In the genomic region with DNA sequence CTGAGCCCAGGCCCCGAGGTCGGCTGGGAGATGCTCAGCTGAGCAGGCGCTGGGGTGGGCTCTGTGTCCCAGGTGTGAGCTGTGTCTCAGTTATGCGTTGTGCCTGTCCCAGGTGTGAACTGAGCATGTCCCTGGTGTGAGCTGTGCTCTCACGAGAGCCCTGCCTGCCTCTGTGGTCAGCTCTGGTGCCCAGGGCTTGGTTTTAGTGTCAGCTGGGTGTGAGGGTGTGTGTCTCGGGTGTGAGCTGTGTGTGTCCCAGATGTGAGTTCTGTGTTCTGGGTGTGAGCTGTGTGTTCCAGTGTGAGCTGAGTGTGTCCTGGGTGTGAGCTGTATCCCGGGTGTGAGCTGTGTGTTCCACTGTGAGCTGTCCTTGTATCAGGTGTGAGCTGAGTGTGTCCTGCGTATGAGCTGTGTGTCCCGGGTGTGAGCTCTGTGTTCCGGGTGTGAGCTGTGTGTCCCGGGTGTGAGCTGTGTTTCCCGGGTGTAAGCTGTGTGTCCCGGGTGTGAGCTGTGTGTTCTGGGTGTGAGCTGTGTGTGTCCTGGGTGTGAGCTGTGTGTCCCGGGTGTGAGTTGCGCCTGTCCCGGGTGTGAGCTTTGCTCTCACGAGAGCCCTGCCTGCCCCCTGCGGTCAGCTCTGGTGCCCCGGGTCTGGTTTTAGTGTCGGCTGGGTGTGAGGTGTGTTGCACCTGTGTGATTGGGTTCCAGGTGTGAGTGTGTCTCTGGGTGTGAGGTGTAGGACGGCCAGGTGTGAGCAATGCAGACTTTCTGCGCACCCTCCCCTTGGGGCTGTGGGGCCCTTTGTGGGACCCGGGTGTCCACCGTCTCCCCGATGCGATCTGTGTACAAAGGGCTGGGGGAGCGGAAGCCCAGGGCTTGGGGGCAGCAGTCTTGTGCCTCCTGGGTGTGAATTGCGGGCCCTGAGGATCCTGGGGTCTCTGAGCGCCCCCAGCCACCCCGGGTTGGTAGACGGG, we compare ENCODE assay signal across 11 cellular contexts. TPM values are rescaled to one million over a fixed set of nuclear protein-coding genes. Genes with fewer than 3 reads are reported as not detected.
DNase-seq lines count a peak whose midpoint lies in the region; ATAC-seq, FAIRE-seq and TF ChIP-seq lines count a peak whose summit lies in the region.
"Had no signal": no experiment of that assay in that cellular context is flagged by ENCODE, and none has a peak within 500 bp of the region (broad histone marks: within the 10 kb centered on the region; RNA-seq: fewer than 3 reads in every experiment).

No MANE protein-coding gene starts in this region.

- TF ChIP-seq EP300 in HepG2 (IDR thresholded peaks at IDR 0.05; ENCODE audit: low read depth in 2 of 2, low read length in 2 of 2) (no peak), HepG2 (CRISPR knock-in tag; IDR thresholded peaks at IDR 0.05; ENCODE audit: borderline replicate concordance) (no peak), upper lobe of left lung (IDR thresholded peaks at IDR 0.05) (no peak), gastroesophageal sphincter (IDR thresholded peaks at IDR 0.05) (no peak)

- in situ Hi-C loops in HepG2 (cut with HindIII; ENCODE audit: extremely low pct_ligation_motif_present, low pct_unique_long_range_greater_than_20kb): no loop called here

- H3K4me1 ChIP-seq in right cardiac atrium (ENCODE audit: control insufficient read depth, insufficient read depth, low read length) (peaks cover 2% of the 10 kb centered on the region), HepG2 (ENCODE audit: insufficient read depth, low read length) (peaks cover 46% of the 10 kb centered on the region), upper lobe of left lung (peaks cover 22 to 34% (median 32%) of the 10 kb centered on the region in 4 donors), gastroesophageal sphincter (peaks cover 0 to 29% (median 23%) of the 10 kb centered on the region in 3 donors)

- H3K27me3 ChIP-seq in right cardiac atrium (ENCODE audit: control insufficient read depth, insufficient read depth): no peaks in the 10 kb centered on the region
- H3K27me3 ChIP-seq in HepG2 (ENCODE audit: control insufficient read depth in 1 of 2, insufficient read depth in 2 of 2, low read length in 2 of 2): peaks cover 29 to 83% of the 10 kb centered on the region in 2 experiments
- H3K27me3 ChIP-seq in upper lobe of left lung: peaks cover 0 to 30% (median 22%) of the 10 kb centered on the region in 4 donors
- peaks cover 61% of the 10 kb centered on the region for H3K27me3 ChIP-seq in gastroesophageal sphincter

- no peak for TF ChIP-seq CTCF in HepG2 (CRISPR knock-in tag; IDR thresholded peaks at IDR 0.05)
- no peak for TF ChIP-seq CTCF in upper lobe of left lung (IDR thresholded peaks at IDR 0.05)
- no peak for TF ChIP-seq CTCF in gastroesophageal sphincter (IDR thresholded peaks at IDR 0.05)

- H3K4me1 Mint-ChIP-seq in activated CD8-positive, alpha-beta T cell treated with anti-CD3 and anti-CD28 coated beads, Interleukin-2, amount 10 ng/mL, durations not matched to agents 7 days and 5 days (ENCODE audit: low read depth): peaks cover 36% of the 10 kb centered on the region

- 0 out of 2 replicates have a peak overlapping the region, but pooled peaks have one; percentile 18 for H3K9ac ChIP-seq in HepG2 (ENCODE audit: insufficient read depth, low read depth, low read length)

- no peak for TF ChIP-seq RAD21 in HepG2 (CRISPR knock-in tag; IDR thresholded peaks at IDR 0.05)

- 60% methylated on average over 31 of the region's 31 CpGs for WGBS in right cardiac atrium
- 22% methylated on average over 6 of the region's 31 CpGs for WGBS in HepG2 (ENCODE audit: low lambda C conversion rate)
- 33 to 54% methylated on average over 9 to 29 of the region's 31 CpGs for WGBS in upper lobe of left lung, 2 donors
- no CpG with 5 or more reads among the region's 31 CpGs for WGBS in gastroesophageal sphincter (ENCODE audit: low coverage in 1 of 2), 2 donors

- intact Hi-C loops in right cardiac atrium (cut with DNase I): loop anchor here in 1 of 4 donors (10.0 kb wide), 1 partner anchor 106 kb away; no protein-coding TSS in a partner anchor
- intact Hi-C loops in left ventricle myocardium superior (cut with micrococcal nuclease): no loop called here
- intact Hi-C loops in HepG2 (cut with micrococcal nuclease; ENCODE audit: unreplicated experiment): no loop called here

- no peak overlapping the region for H3K27ac ChIP-seq in right cardiac atrium (ENCODE audit: low read length)
- H3K27ac ChIP-seq in HepG2 (ENCODE audit: extremely low read length, insufficient read depth, low read length): no peak overlapping the region
- peak overlapping the region; percentile 86 to 87 (median 87) for H3K27ac ChIP-seq in upper lobe of left lung
- peak overlapping the region in 1 of 4 donors; percentile 56 for H3K27ac ChIP-seq in gastroesophageal sphincter

- H3K79me2 ChIP-seq in HepG2 (ENCODE audit: insufficient read depth, low read length): no peaks in the 10 kb centered on the region

- DNase-seq in right cardiac atrium (no peak), left ventricle myocardium superior (no peak), HepG2 (ENCODE audit: low spot score) (no peak), upper lobe of left lung (no peak), SIG-M5 treated with dmso at 0.1 percent for 504 hours (lab: John Stamatoyannopoulos, UW; ENCODE audit: unreplicated experiment) (no peak), OCI-M2 (lab: John Stamatoyannopoulos, UW; ENCODE audit: unreplicated experiment) (no peak)
- no peak for DNase-seq in activated CD8-positive, alpha-beta T cell treated with anti-CD3 and anti-CD28 coated beads, Interleukin-2, amount 10 ng/mL, durations not matched to agents 7 days and 5 days
- DNase-seq: cerebellar nuclear complex, NCI-H774, occipital lobe had no signal

- H3K36me3 Mint-ChIP-seq in activated CD8-positive, alpha-beta T cell treated with anti-CD3 and anti-CD28 coated beads, Interleukin-2, amount 10 ng/mL, durations not matched to agents 7 days and 5 days (ENCODE audit: low read depth): peaks cover 16% of the 10 kb centered on the region

- POLR2A ChIA-PET in activated CD8-positive, alpha-beta T cell treated with anti-CD3 and anti-CD28 coated beads, Interleukin-2, amount 10 ng/mL, durations not matched to agents 7 days and 5 days (lab: Charles Lee): interaction anchor here (0.7 to 1.3 kb wide), 6 partner anchors 11 to 332 kb away, joined by 3 to 4 read pairs (median 3); a partner anchor contains a TSS
- POLR2A ChIA-PET in HepG2 (lab: Yijun Ruan, JAX): interaction anchor here (0.9 kb wide), 1 partner anchor 54 kb away, joined by 5 read pairs; no protein-coding TSS in a partner anchor

- H2AFZ ChIP-seq in HepG2 (ENCODE audit: low read length): no peak overlapping the region

- peak overlapping the region; percentile 97 for H3K27ac Mint-ChIP-seq in activated CD8-positive, alpha-beta T cell treated with anti-CD3 and anti-CD28 coated beads, Interleukin-2, amount 10 ng/mL, durations not matched to agents 7 days and 5 days

- FAIRE-seq in HepG2 (lab: Jason Lieb, UNC): no peak

- ATAC-seq in right cardiac atrium (peak in 1 of 2 donors; percentile 4), left ventricle myocardium superior (no peak), HepG2 (peak; percentile 19), upper lobe of left lung (ENCODE audit: low FRiP score in 2 of 2) (peak in 1 of 2 donors; percentile 27), gastroesophageal sphincter (no peak)
- ATAC-seq in activated CD8-positive, alpha-beta T cell treated with anti-CD3 and anti-CD28 coated beads, Interleukin-2, amount 10 ng/mL, durations not matched to agents 7 days and 5 days: peak; percentile 26

- peak overlapping the region; percentile 12 for H3K4me3 ChIP-seq in right cardiac atrium (ENCODE audit: low read length)
- H3K4me3 ChIP-seq in HepG2 (replicated peaks in 1 of 3; ENCODE audit: insufficient read depth in 1 of 3, low read depth in 2 of 3, low read length in 3 of 3): peak overlapping the region in 1 of 3 experiments; percentile 53; a peak in 2 of 6 replicates
- peak overlapping the region in 3 of 4 donors; percentile 47 to 59 (median 51) for H3K4me3 ChIP-seq in upper lobe of left lung
- H3K4me3 ChIP-seq in gastroesophageal sphincter: peak overlapping the region in 1 of 2 donors; percentile 50

- H4K20me1 ChIP-seq in HepG2 (ENCODE audit: insufficient read depth, low read length): no peaks in the 10 kb centered on the region; the same call in 1 of the 2 replicates

- BruUV-seq in HepG2 (replicated peaks; lab: Mats Ljungman, UMichigan): no TSS peak

- peak overlapping the region; percentile 68 for H3K4me2 ChIP-seq in HepG2 (ENCODE audit: low read depth, low read length)

- peak overlapping the region; percentile 85 for H3K4me3 Mint-ChIP-seq in activated CD8-positive, alpha-beta T cell treated with anti-CD3 and anti-CD28 coated beads, Interleukin-2, amount 10 ng/mL, durations not matched to agents 7 days and 5 days

- H3K27me3 Mint-ChIP-seq in activated CD8-positive, alpha-beta T cell treated with anti-CD3 and anti-CD28 coated beads, Interleukin-2, amount 10 ng/mL, durations not matched to agents 7 days and 5 days (ENCODE audit: low read depth): peaks cover 5% of the 10 kb centered on the region

- no peaks in the 10 kb centered on the region for H3K9me3 ChIP-seq in right cardiac atrium (ENCODE audit: control insufficient read depth, low read length)
- H3K9me3 ChIP-seq in HepG2 (ENCODE audit: low read length): no peaks in the 10 kb centered on the region
- H3K9me3 ChIP-seq in upper lobe of left lung: no peaks in the 10 kb centered on the region
- H3K9me3 ChIP-seq in gastroesophageal sphincter: no peaks in the 10 kb centered on the region

- H3K36me3 ChIP-seq in HepG2 (replicated peaks in 1 of 2; ENCODE audit: control insufficient read depth in 1 of 2, insufficient read depth in 2 of 2, low read length in 2 of 2) (no peaks in the 10 kb centered on the region), upper lobe of left lung (no peaks in the 10 kb centered on the region), gastroesophageal sphincter (no peaks in the 10 kb centered on the region)

- TF ChIP-seq POLR2A in HepG2 (IDR thresholded peaks at IDR 0.05; ENCODE audit: insufficient read depth in 1 of 2, low read depth in 2 of 2, low read length in 2 of 2) (no peak), upper lobe of left lung (IDR thresholded peaks at IDR 0.05) (no peak), gastroesophageal sphincter (IDR thresholded peaks at IDR 0.05) (no peak)

- CTCF ChIA-PET in activated CD8-positive, alpha-beta T cell treated with anti-CD3 and anti-CD28 coated beads, Interleukin-2, amount 10 ng/mL, durations not matched to agents 7 days and 5 days (lab: Charles Lee): interaction anchor here (0.7 to 2.5 kb wide), 6 partner anchors 13 to 131 kb away, joined by 3 to 15 read pairs (median 4); a partner anchor contains a TSS
- CTCF ChIA-PET in HepG2 (lab: Yijun Ruan, JAX; ENCODE audit: low intra/inter-chr PET ratio, low total read pairs): no interaction called here

- no peaks in the 10 kb centered on the region for H3K9me3 Mint-ChIP-seq in activated CD8-positive, alpha-beta T cell treated with anti-CD3 and anti-CD28 coated beads, Interleukin-2, amount 10 ng/mL, durations not matched to agents 7 days and 5 days (ENCODE audit: insufficient read depth)

RNA-seq across cellular contexts. Expression of a gene that starts 7.1 kb away (rescaled TPM):
- total RNA-seq in right cardiac atrium (1 to 10 TPM; 1.0 to 3.1 (median 1.7) TPM), left ventricle myocardium superior (0.87 TPM), HepG2 (2016; rRNA removed; fragmentation: Illumina TruSeq; extraction: Trizol) (not detected in 2 replicates), upper lobe of left lung (1 to 10 TPM; 2.4 to 8.6 (median 4.6) TPM), gastroesophageal sphincter (1 to 10 TPM in 1 of 4 donors, under 1 TPM in 2, not detected in 1; 0.16 to 1.3 (median 0.27) TPM)
- polyA plus RNA-seq in right cardiac atrium (0.84 TPM), HepG2 (2011; rRNA removed) (not detected in 2 replicates)
- under 1 TPM; 0.16 to 0.34 TPM for total RNA-seq in activated CD8-positive, alpha-beta T cell treated with anti-CD3 and anti-CD28 coated beads, Interleukin-2, amount 10 ng/mL, durations not matched to agents 7 days and 5 days
- total RNA-seq in HepG2 (2016; cell fraction: cytosol; rRNA removed; fragmentation: Illumina TruSeq; extraction: Trizol; ENCODE audit: low read depth): not detected in 2 replicates
- not detected in 2 replicates for total RNA-seq in HepG2 (2016; cell fraction: insoluble cytoplasmic fraction; rRNA removed; fragmentation: Illumina TruSeq; extraction: Trizol)
- not detected in 2 replicates for total RNA-seq in HepG2 (2016; cell fraction: membrane; rRNA removed; fragmentation: Illumina TruSeq; extraction: Trizol)
- total RNA-seq in HepG2 (2016; cell fraction: nucleus; rRNA removed; fragmentation: Illumina TruSeq; extraction: Trizol): not detected in 2 replicates
- polyA plus RNA-seq in HepG2 (2011; cell fraction: cytosol; rRNA removed): not detected in 2 replicates
- polyA plus RNA-seq in HepG2 (2011; cell fraction: nucleus; rRNA removed): not detected in 2 replicates
- polyA plus RNA-seq in HepG2 (2012): not detected in 2 replicates
- polyA plus RNA-seq in HepG2 (2016; cell fraction: cytosol; fragmentation: Illumina TruSeq; extraction: Trizol; ENCODE audit: low read depth): not detected in 2 replicates
- not detected in 2 replicates for polyA plus RNA-seq in HepG2 (2016; cell fraction: insoluble cytoplasmic fraction; fragmentation: Illumina TruSeq; extraction: Trizol; ENCODE audit: low read depth)
- polyA plus RNA-seq in HepG2 (2016; cell fraction: membrane; fragmentation: Illumina TruSeq; extraction: Trizol; ENCODE audit: low read depth): not detected in 2 replicates
- polyA plus RNA-seq in HepG2 (2016; cell fraction: nucleus; fragmentation: Illumina TruSeq; extraction: Trizol; ENCODE audit: insufficient read depth, low read depth): not detected in 2 replicates
- polyA minus RNA-seq in HepG2 (2011; rRNA and poly(A)+ RNA removed; ENCODE audit: low replicate concordance): not detected in 2 replicates
- polyA minus RNA-seq in HepG2 (2011; cell fraction: cytosol; rRNA and poly(A)+ RNA removed): not detected in 2 replicates
- not detected in 2 replicates for polyA minus RNA-seq in HepG2 (2011; cell fraction: nucleus; rRNA and poly(A)+ RNA removed)
- total RNA-seq: occipital lobe had no signal

RNA-seq across cellular contexts. Expression of a gene that starts 18.9 kb away (rescaled TPM):
- not detected for total RNA-seq in right cardiac atrium
- not detected for polyA plus RNA-seq in right cardiac atrium
- total RNA-seq in left ventricle myocardium superior: not detected
- under 1 TPM; 0.66 to 0.76 TPM for total RNA-seq in activated CD8-positive, alpha-beta T cell treated with anti-CD3 and anti-CD28 coated beads, Interleukin-2, amount 10 ng/mL, durations not matched to agents 7 days and 5 days
- not detected in 2 replicates for total RNA-seq in HepG2 (2016; rRNA removed; fragmentation: Illumina TruSeq; extraction: Trizol)
- total RNA-seq in HepG2 (2016; cell fraction: cytosol; rRNA removed; fragmentation: Illumina TruSeq; extraction: Trizol; ENCODE audit: low read depth): not detected in 2 replicates
- not detected in 2 replicates for total RNA-seq in HepG2 (2016; cell fraction: insoluble cytoplasmic fraction; rRNA removed; fragmentation: Illumina TruSeq; extraction: Trizol)
- not detected in 2 replicates for total RNA-seq in HepG2 (2016; cell fraction: membrane; rRNA removed; fragmentation: Illumina TruSeq; extraction: Trizol)
- not detected in 2 replicates for total RNA-seq in HepG2 (2016; cell fraction: nucleus; rRNA removed; fragmentation: Illumina TruSeq; extraction: Trizol)
- polyA plus RNA-seq in HepG2 (2011; rRNA removed): not detected in 2 replicates
- not detected in 2 replicates for polyA plus RNA-seq in HepG2 (2011; cell fraction: cytosol; rRNA removed)
- polyA plus RNA-seq in HepG2 (2011; cell fraction: nucleus; rRNA removed): not detected in 2 replicates
- polyA plus RNA-seq in HepG2 (2012): not detected in 2 replicates
- not detected in 2 replicates for polyA plus RNA-seq in HepG2 (2016; cell fraction: cytosol; fragmentation: Illumina TruSeq; extraction: Trizol; ENCODE audit: low read depth)
- polyA plus RNA-seq in HepG2 (2016; cell fraction: insoluble cytoplasmic fraction; fragmentation: Illumina TruSeq; extraction: Trizol; ENCODE audit: low read depth): not detected in 2 replicates
- polyA plus RNA-seq in HepG2 (2016; cell fraction: membrane; fragmentation: Illumina TruSeq; extraction: Trizol; ENCODE audit: low read depth): not detected in 2 replicates
- not detected in 2 replicates for polyA plus RNA-seq in HepG2 (2016; cell fraction: nucleus; fragmentation: Illumina TruSeq; extraction: Trizol; ENCODE audit: insufficient read depth, low read depth)
- not detected in 2 replicates for polyA minus RNA-seq in HepG2 (2011; rRNA and poly(A)+ RNA removed; ENCODE audit: low replicate concordance)
- polyA minus RNA-seq in HepG2 (2011; cell fraction: cytosol; rRNA and poly(A)+ RNA removed): not detected in 2 replicates
- not detected in 2 replicates for polyA minus RNA-seq in HepG2 (2011; cell fraction: nucleus; rRNA and poly(A)+ RNA removed)
- under 1 TPM in 3 of 6 donors, not detected in 3; 0.10 to 0.61 (median 0.17) TPM for total RNA-seq in upper lobe of left lung
- not detected for total RNA-seq in gastroesophageal sphincter

RNA-seq across cellular contexts. Expression of a gene that starts 32.8 kb away (rescaled TPM):
- not detected for total RNA-seq in right cardiac atrium
- polyA plus RNA-seq in right cardiac atrium: 0.75 TPM
- total RNA-seq in left ventricle myocardium superior: not detected
- total RNA-seq in activated CD8-positive, alpha-beta T cell treated with anti-CD3 and anti-CD28 coated beads, Interleukin-2, amount 10 ng/mL, durations not matched to agents 7 days and 5 days: not detected
- 0.38 and 0.73 TPM in 2 replicates for total RNA-seq in HepG2 (2016; rRNA removed; fragmentation: Illumina TruSeq; extraction: Trizol)
- total RNA-seq in HepG2 (2016; cell fraction: cytosol; rRNA removed; fragmentation: Illumina TruSeq; extraction: Trizol; ENCODE audit: low read depth): 1.1 TPM in 2 replicates
- total RNA-seq in HepG2 (2016; cell fraction: insoluble cytoplasmic fraction; rRNA removed; fragmentation: Illumina TruSeq; extraction: Trizol): 0.54 and 0.56 TPM in 2 replicates
- total RNA-seq in HepG2 (2016; cell fraction: membrane; rRNA removed; fragmentation: Illumina TruSeq; extraction: Trizol): 0.96 and 1.2 TPM in 2 replicates
- total RNA-seq in HepG2 (2016; cell fraction: nucleus; rRNA removed; fragmentation: Illumina TruSeq; extraction: Trizol): 0.40 and 0.69 TPM in 2 replicates
- polyA plus RNA-seq in HepG2 (2011; rRNA removed): 0.16 and 0.39 TPM in 2 replicates
- 0.27 and 0.36 TPM in 2 replicates for polyA plus RNA-seq in HepG2 (2011; cell fraction: cytosol; rRNA removed)
- 0.29 TPM in 1 of 2 replicates, not detected in the other for polyA plus RNA-seq in HepG2 (2011; cell fraction: nucleus; rRNA removed)
- polyA plus RNA-seq in HepG2 (2012): 0.41 and 0.44 TPM in 2 replicates
- polyA plus RNA-seq in HepG2 (2016; cell fraction: cytosol; fragmentation: Illumina TruSeq; extraction: Trizol; ENCODE audit: low read depth): 0.88 and 1.2 TPM in 2 replicates
- polyA plus RNA-seq in HepG2 (2016; cell fraction: insoluble cytoplasmic fraction; fragmentation: Illumina TruSeq; extraction: Trizol; ENCODE audit: low read depth): 0.73 and 0.80 TPM in 2 replicates
- 0.84 and 1.0 TPM in 2 replicates for polyA plus RNA-seq in HepG2 (2016; cell fraction: membrane; fragmentation: Illumina TruSeq; extraction: Trizol; ENCODE audit: low read depth)
- polyA plus RNA-seq in HepG2 (2016; cell fraction: nucleus; fragmentation: Illumina TruSeq; extraction: Trizol; ENCODE audit: insufficient read depth, low read depth): 0.57 and 0.95 TPM in 2 replicates
- polyA minus RNA-seq in HepG2 (2011; rRNA and poly(A)+ RNA removed; ENCODE audit: low replicate concordance): not detected in 2 replicates
- polyA minus RNA-seq in HepG2 (2011; cell fraction: cytosol; rRNA and poly(A)+ RNA removed): not detected in 2 replicates
- polyA minus RNA-seq in HepG2 (2011; cell fraction: nucleus; rRNA and poly(A)+ RNA removed): not detected in 2 replicates
- total RNA-seq in upper lobe of left lung: 1 to 10 TPM in 3 of 6 donors, not detected in 3; 1.2 to 3.7 (median 1.7) TPM
- under 1 TPM in 1 of 4 donors, not detected in 3; 0.37 TPM for total RNA-seq in gastroesophageal sphincter
- total RNA-seq: occipital lobe had no signal

RNA-seq across cellular contexts. Expression of a gene that starts 39.4 kb away (rescaled TPM):
- total RNA-seq in right cardiac atrium (10 to 100 TPM; 33.0 to 49.9 (median 41.4) TPM), left ventricle myocardium superior (43.8 TPM), HepG2 (2016; rRNA removed; fragmentation: Illumina TruSeq; extraction: Trizol) (140 and 152 TPM in 2 replicates), upper lobe of left lung (100 to 1,000 TPM in 2 of 6 donors, 10 to 100 TPM in 4; 58.6 to 127 (median 89.8) TPM), gastroesophageal sphincter (10 to 100 TPM; 52.3 to 86.1 (median 77.7) TPM)
- polyA plus RNA-seq in right cardiac atrium (123 TPM), HepG2 (2011; rRNA removed) (197 and 205 TPM in 2 replicates)
- total RNA-seq in activated CD8-positive, alpha-beta T cell treated with anti-CD3 and anti-CD28 coated beads, Interleukin-2, amount 10 ng/mL, durations not matched to agents 7 days and 5 days: 100 to 1,000 TPM; 144 to 146 TPM
- 44.1 and 45.1 TPM in 2 replicates for total RNA-seq in HepG2 (2016; cell fraction: cytosol; rRNA removed; fragmentation: Illumina TruSeq; extraction: Trizol; ENCODE audit: low read depth)
- total RNA-seq in HepG2 (2016; cell fraction: insoluble cytoplasmic fraction; rRNA removed; fragmentation: Illumina TruSeq; extraction: Trizol): 149 and 168 TPM in 2 replicates
- total RNA-seq in HepG2 (2016; cell fraction: membrane; rRNA removed; fragmentation: Illumina TruSeq; extraction: Trizol): 74.4 and 75.3 TPM in 2 replicates
- 48.6 and 65.2 TPM in 2 replicates for total RNA-seq in HepG2 (2016; cell fraction: nucleus; rRNA removed; fragmentation: Illumina TruSeq; extraction: Trizol)
- 474 and 745 TPM in 2 replicates for polyA plus RNA-seq in HepG2 (2011; cell fraction: cytosol; rRNA removed)
- polyA plus RNA-seq in HepG2 (2011; cell fraction: nucleus; rRNA removed): 183 and 205 TPM in 2 replicates
- polyA plus RNA-seq in HepG2 (2012): 107 and 132 TPM in 2 replicates
- 60.8 and 62.0 TPM in 2 replicates for polyA plus RNA-seq in HepG2 (2016; cell fraction: cytosol; fragmentation: Illumina TruSeq; extraction: Trizol; ENCODE audit: low read depth)
- 210 and 243 TPM in 2 replicates for polyA plus RNA-seq in HepG2 (2016; cell fraction: insoluble cytoplasmic fraction; fragmentation: Illumina TruSeq; extraction: Trizol; ENCODE audit: low read depth)
- polyA plus RNA-seq in HepG2 (2016; cell fraction: membrane; fragmentation: Illumina TruSeq; extraction: Trizol; ENCODE audit: low read depth): 91.7 and 96.1 TPM in 2 replicates
- 132 and 138 TPM in 2 replicates for polyA plus RNA-seq in HepG2 (2016; cell fraction: nucleus; fragmentation: Illumina TruSeq; extraction: Trizol; ENCODE audit: insufficient read depth, low read depth)
- polyA minus RNA-seq in HepG2 (2011; rRNA and poly(A)+ RNA removed; ENCODE audit: low replicate concordance): 42.2 and 52.7 TPM in 2 replicates
- 19.9 and 26.7 TPM in 2 replicates for polyA minus RNA-seq in HepG2 (2011; cell fraction: cytosol; rRNA and poly(A)+ RNA removed)
- polyA minus RNA-seq in HepG2 (2011; cell fraction: nucleus; rRNA and poly(A)+ RNA removed): 24.1 and 27.4 TPM in 2 replicates

RNA-seq across cellular contexts. Expression of a gene that starts 39.5 kb away (rescaled TPM):
- total RNA-seq in right cardiac atrium (10 to 100 TPM; 27.1 to 40.2 (median 31.8) TPM), left ventricle myocardium superior (25.9 TPM), HepG2 (2016; rRNA removed; fragmentation: Illumina TruSeq; extraction: Trizol) (3.4 and 15.2 TPM in 2 replicates), upper lobe of left lung (100 to 1,000 TPM in 1 of 6 donors, 10 to 100 TPM in 5; 38.3 to 268 (median 61.7) TPM), gastroesophageal sphincter (10 to 100 TPM; 18.5 to 32.7 (median 30.9) TPM)
- polyA plus RNA-seq in right cardiac atrium (28.1 TPM), HepG2 (2011; rRNA removed) (14.9 and 20.5 TPM in 2 replicates)
- total RNA-seq in activated CD8-positive, alpha-beta T cell treated with anti-CD3 and anti-CD28 coated beads, Interleukin-2, amount 10 ng/mL, durations not matched to agents 7 days and 5 days: 10 to 100 TPM; 73.5 to 80.7 TPM
- 6.9 and 7.1 TPM in 2 replicates for total RNA-seq in HepG2 (2016; cell fraction: cytosol; rRNA removed; fragmentation: Illumina TruSeq; extraction: Trizol; ENCODE audit: low read depth)
- total RNA-seq in HepG2 (2016; cell fraction: insoluble cytoplasmic fraction; rRNA removed; fragmentation: Illumina TruSeq; extraction: Trizol): 2.9 and 18.4 TPM in 2 replicates
- 7.4 and 8.6 TPM in 2 replicates for total RNA-seq in HepG2 (2016; cell fraction: membrane; rRNA removed; fragmentation: Illumina TruSeq; extraction: Trizol)
- 23.4 and 26.4 TPM in 2 replicates for total RNA-seq in HepG2 (2016; cell fraction: nucleus; rRNA removed; fragmentation: Illumina TruSeq; extraction: Trizol)
- 6.0 and 9.1 TPM in 2 replicates for polyA plus RNA-seq in HepG2 (2011; cell fraction: cytosol; rRNA removed)
- polyA plus RNA-seq in HepG2 (2011; cell fraction: nucleus; rRNA removed): 268 and 341 TPM in 2 replicates
- 23.1 and 25.3 TPM in 2 replicates for polyA plus RNA-seq in HepG2 (2012)
- polyA plus RNA-seq in HepG2 (2016; cell fraction: cytosol; fragmentation: Illumina TruSeq; extraction: Trizol; ENCODE audit: low read depth): 1.2 and 1.3 TPM in 2 replicates
- polyA plus RNA-seq in HepG2 (2016; cell fraction: insoluble cytoplasmic fraction; fragmentation: Illumina TruSeq; extraction: Trizol; ENCODE audit: low read depth): 3.0 and 4.0 TPM in 2 replicates
- polyA plus RNA-seq in HepG2 (2016; cell fraction: membrane; fragmentation: Illumina TruSeq; extraction: Trizol; ENCODE audit: low read depth): 2.8 and 3.3 TPM in 2 replicates
- polyA plus RNA-seq in HepG2 (2016; cell fraction: nucleus; fragmentation: Illumina TruSeq; extraction: Trizol; ENCODE audit: insufficient read depth, low read depth): 101 and 111 TPM in 2 replicates
- polyA minus RNA-seq in HepG2 (2011; rRNA and poly(A)+ RNA removed; ENCODE audit: low replicate concordance): 14.4 and 27.8 TPM in 2 replicates
- polyA minus RNA-seq in HepG2 (2011; cell fraction: cytosol; rRNA and poly(A)+ RNA removed): 5.8 and 11.0 TPM in 2 replicates
- 17.9 and 24.7 TPM in 2 replicates for polyA minus RNA-seq in HepG2 (2011; cell fraction: nucleus; rRNA and poly(A)+ RNA removed)

Comparison
In these comparisons a context has a peak if more than half of its experiments do, and no peak if none do; other contexts are left out.
1. ATAC-seq: peak in activated CD8-positive, alpha-beta T cell treated with anti-CD3 and anti-CD28 coated beads, Interleukin-2, amount 10 ng/mL, durations not matched to agents 7 days and 5 days (single experiment) and HepG2 (single experiment); none in left ventricle myocardium superior (single experiment) and gastroesophageal sphincter (single experiment).
2. H3K27ac ChIP-seq: peak in upper lobe of left lung (4 of 4); none in right cardiac atrium (single experiment) and HepG2 (single experiment).